Comparison of ENCODE assay signal across 1 cellular context in the genomic region with DNA sequence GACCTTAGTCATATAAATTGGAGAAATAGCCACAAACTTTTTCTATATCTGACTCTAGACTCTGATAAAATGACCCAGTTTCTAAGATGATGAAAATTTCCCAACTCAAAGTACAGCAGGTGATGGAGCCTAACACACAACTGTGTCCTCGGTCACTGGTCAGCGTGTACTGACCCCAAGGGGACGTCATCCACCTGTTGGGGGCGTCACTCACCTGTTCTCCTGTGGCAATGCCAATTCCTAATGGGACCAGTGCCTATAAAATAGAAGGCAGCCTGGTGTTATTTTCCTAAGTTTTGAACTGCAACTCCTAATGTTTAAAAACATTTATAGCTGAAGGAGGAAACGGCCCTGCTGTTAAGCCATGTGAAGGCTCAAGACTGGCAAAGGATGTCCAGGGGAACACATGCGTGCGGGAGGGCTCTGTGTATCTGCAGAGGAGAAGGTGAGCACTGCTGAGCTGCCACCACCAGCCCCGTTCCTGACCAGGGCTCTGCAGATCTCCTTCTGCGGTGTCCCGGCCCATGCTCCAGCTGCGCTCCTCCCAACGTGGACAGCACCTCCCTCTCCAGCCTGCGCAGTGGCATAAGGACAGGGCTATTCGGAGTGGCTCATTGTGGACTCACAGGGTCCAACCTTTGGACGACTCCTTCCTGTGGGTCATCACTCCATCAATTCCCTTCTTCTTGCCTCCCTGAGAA.
TF ChIP-seq lines count a peak whose summit lies in the region.

No MANE protein-coding gene starts in this region.

TF ChIP-seq in K562, 482 proteins besides CTCF, POLR2A, EP300 and RAD21:
- 0 out of 2 replicates have a peak, but pooled peaks have one; percentile 17 for TF ChIP-seq IRF2 (CRISPR knock-in tag; IDR thresholded peaks at IDR 0.05)
- no peak for TF ChIP-seq SP1 (CRISPR knock-in tag; IDR thresholded peaks at IDR 0.05)
- no peak for TF ChIP-seq SMAD3 (CRISPR knock-in tag; conservative IDR thresholded peaks at IDR 0.05)
- 0 out of 2 replicates have a peak, but pooled peaks have one; percentile 34 for TF ChIP-seq RBFOX2 (IDR thresholded peaks at IDR 0.05; ENCODE audit: low read depth, low read length)
- TF ChIP-seq POLR2G (IDR thresholded peaks at IDR 0.05; ENCODE audit: low read depth, low read length), result peak; percentile 57
